Comparison of ENCODE assay signal across 8 cellular contexts in the genomic region with DNA sequence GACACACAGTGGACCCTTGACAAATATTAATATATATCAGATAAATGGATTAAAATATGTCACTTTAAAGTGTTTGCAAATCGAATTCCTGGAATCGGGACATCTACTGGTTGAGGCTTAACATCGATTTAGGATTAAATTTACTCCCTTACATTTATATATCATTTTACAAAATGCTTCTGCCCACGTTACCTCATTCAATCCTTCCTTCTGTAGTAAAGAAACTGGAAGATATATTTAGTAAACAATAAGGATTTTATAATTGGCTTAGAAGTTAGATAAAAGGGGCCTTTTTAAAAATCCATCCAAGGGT. TPM values are rescaled to one million over a fixed set of nuclear protein-coding genes. Genes with fewer than 3 reads are reported as not detected.
DNase-seq lines count a peak whose midpoint lies in the region; ATAC-seq and TF ChIP-seq lines count a peak whose summit lies in the region.

No MANE protein-coding gene starts in this region.

- CTCF ChIA-PET in PC-9 (lab: Charles Lee), result no interaction called here

- peaks cover 43% of the 10 kb centered on the region for H3K36me3 ChIP-seq in DOHH2 (ENCODE audit: control insufficient read depth, low read length)
- peaks cover 6% of the 10 kb centered on the region; the same call in 1 of the 2 replicates for H3K36me3 ChIP-seq in PC-9 (ENCODE audit: low read depth)
- H3K36me3 ChIP-seq in trophoblast cell (ENCODE audit: control insufficient read depth in 1 of 2, insufficient read depth in 2 of 2, low read length in 2 of 2), result peaks cover 3 to 7% of the 10 kb centered on the region in 2 experiments

- H3F3A ChIP-seq in DOHH2 (ENCODE audit: control insufficient read depth, insufficient read depth), result peaks cover 10% of the 10 kb centered on the region; the same call in 1 of the 2 replicates
- peaks cover 5% of the 10 kb centered on the region; the same call in 1 of the 2 replicates for H3F3A ChIP-seq in PC-9 (ENCODE audit: insufficient read depth, low read depth)

- no peak overlapping the region for H2BK120ac ChIP-seq in trophoblast cell (ENCODE audit: insufficient read depth, low read length, poor library complexity)

- H4K12ac ChIP-seq in trophoblast cell (ENCODE audit: low read depth, low read length), result no peak overlapping the region

- peaks cover 10% of the 10 kb centered on the region for H3K79me1 ChIP-seq in trophoblast cell (ENCODE audit: low read length)

- no peak overlapping the region for H2BK12ac ChIP-seq in trophoblast cell (ENCODE audit: low read length)

- intact Hi-C loops in PC-9 (cut with micrococcal nuclease; ENCODE audit: unreplicated experiment), result loop anchor here (2.0 to 10.0 kb wide), 2 partner anchors 121 to 129 kb away; a partner anchor contains a TSS

- H3K9ac ChIP-seq in trophoblast cell (ENCODE audit: low read length), result no peak overlapping the region

- H4K20me1 ChIP-seq in DOHH2 (ENCODE audit: control insufficient read depth, insufficient read depth, low read depth, low read length) (no peaks in the 10 kb centered on the region), PC-9 (ENCODE audit: insufficient read depth) (peaks cover 10% of the 10 kb centered on the region; the same call in 1 of the 2 replicates)

- H2BK5ac ChIP-seq in trophoblast cell (ENCODE audit: low read depth, low read length, poor library complexity), result no peak overlapping the region

- H3K27me3 ChIP-seq in DOHH2 (ENCODE audit: control insufficient read depth, low read length) (no peaks in the 10 kb centered on the region), PC-9 (ENCODE audit: insufficient read depth, low read depth) (no peaks in the 10 kb centered on the region), trophoblast cell (ENCODE audit: insufficient read depth, low read length) (no peaks in the 10 kb centered on the region)

- POLR2A ChIA-PET in PC-9 (lab: Charles Lee; ENCODE audit: unreplicated experiment), result interaction anchor here (0.9 kb wide), 1 partner anchor 121 kb away, joined by 8 read pairs; a partner anchor contains a TSS

- no peak for TF ChIP-seq CTCF in DOHH2 (IDR thresholded peaks at IDR 0.05; ENCODE audit: low read depth, low read length, poor library complexity, severe bottlenecking)
- TF ChIP-seq CTCF in PC-9 (conservative IDR thresholded peaks at IDR 0.05), result no peak
- no peak for TF ChIP-seq CTCF in epithelial cell of esophagus (IDR thresholded peaks at IDR 0.05; ENCODE audit: insufficient read depth, low read depth, low read length, missing control alignments)

- WGBS in trophoblast cell (ENCODE audit: extremely low coverage, insufficient coverage, insufficient read length), result 100% methylated on average over 1 of the region's 4 CpGs

- H3K9me2 ChIP-seq in DOHH2 (replicated peaks; ENCODE audit: control insufficient read depth, low read length), result no peaks in the 10 kb centered on the region
- no peaks in the 10 kb centered on the region for H3K9me2 ChIP-seq in PC-9 (ENCODE audit: insufficient read depth)

- H3K27ac ChIP-seq in DOHH2 (ENCODE audit: low read depth, low read length), result peak overlapping the region; percentile 84
- peak overlapping the region; percentile 69; the same call in 1 of the 2 replicates for H3K27ac ChIP-seq in PC-9
- H3K27ac ChIP-seq in trophoblast cell (ENCODE audit: low read depth, low read length), result no peak overlapping the region

- no peak overlapping the region for H2AK5ac ChIP-seq in trophoblast cell (ENCODE audit: low read length)

- DNase-seq in PC-9 (no peak), epithelial cell of esophagus (ENCODE audit: low read depth) (no peak), trophoblast cell (no peak), NCI-H1436 treated with DMSO at 0.1 percent for 48 hours (lab: John Stamatoyannopoulos, UW) (no peak)
- no peak for DNase-seq in activated effector memory CD4-positive, alpha-beta T cell treated with Interleukin-2 at 50 U/mL for 16 hours
- DNase-seq in effector CD8-positive, alpha-beta T cell (lab: John Stamatoyannopoulos, UW), result no peak

- BruUV-seq in PC-9 (replicated peaks; lab: Mats Ljungman, UMichigan), result no TSS peak

- H4K8ac ChIP-seq in trophoblast cell (ENCODE audit: low read depth, low read length), result no peak overlapping the region

- peak overlapping the region; percentile 95; the same call in 1 of the 2 replicates for H2AFZ ChIP-seq in PC-9
- no peak overlapping the region for H2AFZ ChIP-seq in trophoblast cell (ENCODE audit: insufficient read depth, low read length, poor library complexity)

- no peak overlapping the region for H3K18ac ChIP-seq in trophoblast cell (ENCODE audit: low read length)

- peak overlapping the region; percentile 79 for H3K4me2 ChIP-seq in DOHH2 (ENCODE audit: low read length)
- H3K4me2 ChIP-seq in PC-9, result peak overlapping the region; percentile 93
- peak overlapping the region; percentile 77 for H3K4me2 ChIP-seq in trophoblast cell (ENCODE audit: low read length)

- ATAC-seq in HG03565 (IDR thresholded peaks at IDR 0.05; ENCODE audit: unreplicated experiment), result no peak

- H3K23ac ChIP-seq in trophoblast cell (ENCODE audit: low read length), result no peak overlapping the region

- H3K9me3 ChIP-seq in DOHH2 (ENCODE audit: control insufficient read depth, insufficient read depth, low read length) (no peaks in the 10 kb centered on the region), PC-9 (ENCODE audit: insufficient read depth, low read depth) (no peaks in the 10 kb centered on the region), trophoblast cell (ENCODE audit: insufficient read depth, low read depth, low read length) (no peaks in the 10 kb centered on the region)

- H3K14ac ChIP-seq in trophoblast cell (ENCODE audit: low read length), result no peak overlapping the region

- peak overlapping the region; percentile 85 for H3K4me3 ChIP-seq in DOHH2 (ENCODE audit: low read length)
- peak overlapping the region; percentile 96 for H3K4me3 ChIP-seq in PC-9
- peak overlapping the region; percentile 92 for H3K4me3 ChIP-seq in epithelial cell of esophagus (ENCODE audit: low read length)
- H3K4me3 ChIP-seq in trophoblast cell (ENCODE audit: low read depth, low read length), result no peak overlapping the region

- no peak overlapping the region for H4K91ac ChIP-seq in trophoblast cell (ENCODE audit: low read depth, low read length)

- peaks cover 65% of the 10 kb centered on the region for H3K79me2 ChIP-seq in DOHH2 (ENCODE audit: control insufficient read depth, low read length)
- H3K79me2 ChIP-seq in PC-9 (ENCODE audit: low read depth), result peaks cover 45% of the 10 kb centered on the region
- peaks cover 13% of the 10 kb centered on the region for H3K79me2 ChIP-seq in trophoblast cell (ENCODE audit: control insufficient read depth, insufficient read depth, low read length, poor library complexity)

- H3K4me1 ChIP-seq in DOHH2 (ENCODE audit: control insufficient read depth, low read length), result peaks cover 14% of the 10 kb centered on the region
- no peaks in the 10 kb centered on the region for H3K4me1 ChIP-seq in PC-9 (replicated peaks; ENCODE audit: insufficient read depth)
- no peaks in the 10 kb centered on the region for H3K4me1 ChIP-seq in trophoblast cell (ENCODE audit: control insufficient read depth in 1 of 2, insufficient read depth in 2 of 2, low read length in 2 of 2)

- no peak overlapping the region for H3K4ac ChIP-seq in trophoblast cell (ENCODE audit: low read depth, low read length)

RNA-seq across cellular contexts. Expression of a gene that starts 1.3 kb away (rescaled TPM):
- 41.0 and 44.1 TPM in 2 replicates for total RNA-seq in PC-9 (2021)
- 25.3 and 28.1 TPM in 2 replicates for polyA plus RNA-seq in trophoblast cell (2013)

RNA-seq across cellular contexts. Expression of a gene that starts 27.5 kb away (rescaled TPM):
- 0.07 and 0.08 TPM in 2 replicates for total RNA-seq in PC-9 (2021)
- polyA plus RNA-seq in trophoblast cell (2013), result 0.03 TPM in 2 replicates

RNA-seq across cellular contexts. Expression of a gene that starts 50.2 kb away (rescaled TPM):
- total RNA-seq in PC-9 (2021), result 29.1 and 31.4 TPM in 2 replicates
- polyA plus RNA-seq in trophoblast cell (2013), result 13.1 and 13.4 TPM in 2 replicates
